In genomic region chr2:50385361-50385760, GRCh38 we compare ENCODE assay signal across 21 cellular contexts.
"Had no signal": no experiment of that assay in that cellular context is flagged by ENCODE, and none has a peak within 500 bp of the region (broad histone marks: within the 10 kb centered on the region; RNA-seq: fewer than 3 reads in every experiment).

No MANE protein-coding gene starts in this region.

- H3K36me3 ChIP-seq: MG63, Peyer's patch, SJSA1 had no signal

- H3K4me3 ChIP-seq: MG63, Peyer's patch, SJSA1, SK-N-MC had no signal

- H3K4me1 ChIP-seq: Peyer's patch, SJSA1 had no signal

- H3K27me3 ChIP-seq: MG63, Peyer's patch, SJSA1 had no signal

- H3K9me3 ChIP-seq: MG63, Peyer's patch, SJSA1 had no signal

- H3K27ac ChIP-seq: Peyer's patch, SJSA1, SK-N-MC had no signal

- DNase-seq: IMR-90, Karpas-422, KG1, MG63, NCI-H1092, NCI-H1105 treated with DMSO at 0.1 percent for 48 hours, NCI-H1417 treated with DMSO at 0.1 percent for 48 hours, NCI-H146, NCI-H187, NCI-H2029, NCI-H2081 treated with DMSO at 0.1 percent for 48 hours, NCI-H2171, NCI-H226, NCI-H524, NCI-H526 treated with DMSO at 0.1 percent for 48 hours, NCI-H748 treated with DMSO at 0.1 percent for 48 hours, PC-3, Peyer's patch, SHP77 treated with DMSO at 0.1 percent for 48 hours had no signal
